ENCODE assay signal across 9 cellular contexts in genomic region chr4:165331823-165332222, GRCh38. TPM values are rescaled to one million over a fixed set of nuclear protein-coding genes. Genes with fewer than 3 reads are reported as not detected.
DNase-seq lines count a peak whose midpoint lies in the region; ATAC-seq and TF ChIP-seq lines count a peak whose summit lies in the region.
"Had no signal": no experiment of that assay in that cellular context is flagged by ENCODE, and none has a peak within 500 bp of the region (broad histone marks: within the 10 kb centered on the region; RNA-seq: fewer than 3 reads in every experiment).

No MANE protein-coding gene starts in this region.

- no peaks in the 10 kb centered on the region for H3K9me3 Mint-ChIP-seq in activated T-cell treated with anti-CD3 and anti-CD28 coated beads, Interleukin-2, amount 50 U/mL, for 72 hours
- H3K9me3 Mint-ChIP-seq in activated CD8-positive, alpha-beta T cell treated with anti-CD3 and anti-CD28 coated beads, Interleukin-2, amount 10 ng/mL, durations not matched to agents 7 days and 5 days (ENCODE audit: insufficient read depth), result no peaks in the 10 kb centered on the region

- POLR2A ChIA-PET in activated CD8-positive, alpha-beta T cell treated with anti-CD3 and anti-CD28 coated beads, Interleukin-2, amount 10 ng/mL, durations not matched to agents 7 days and 5 days (lab: Charles Lee), result interaction anchor here (0.9 kb wide), 1 partner anchor 124 kb away, joined by 3 read pairs; no protein-coding TSS in a partner anchor

- H3K36me3 ChIP-seq in hepatocyte (replicated peaks; ENCODE audit: insufficient read depth, low read depth) (no peaks in the 10 kb centered on the region), smooth muscle cell (ENCODE audit: low read depth) (peaks cover 4% of the 10 kb centered on the region), gastroesophageal sphincter (peaks cover 0 to 16% of the 10 kb centered on the region in 2 donors)
- H3K36me3 ChIP-seq: pancreas had no signal

- no peaks in the 10 kb centered on the region for H3K9me2 ChIP-seq in hepatocyte (replicated peaks; ENCODE audit: insufficient read depth)

- no peak for TF ChIP-seq EP300 in gastroesophageal sphincter (IDR thresholded peaks at IDR 0.05)

- TF ChIP-seq CTCF in hepatocyte (IDR thresholded peaks at IDR 0.05; ENCODE audit: poor library complexity) (no peak), smooth muscle cell (IDR thresholded peaks at IDR 0.05; ENCODE audit: borderline replicate concordance, insufficient read depth, poor library complexity, severe bottlenecking) (no peak), gastroesophageal sphincter (IDR thresholded peaks at IDR 0.05) (no peak)

- peaks cover 35% of the 10 kb centered on the region for H3K4me1 Mint-ChIP-seq in activated T-cell treated with anti-CD3 and anti-CD28 coated beads, Interleukin-2, amount 50 U/mL, for 72 hours (ENCODE audit: low read depth)
- peaks cover 44% of the 10 kb centered on the region for H3K4me1 Mint-ChIP-seq in activated CD8-positive, alpha-beta T cell treated with anti-CD3 and anti-CD28 coated beads, Interleukin-2, amount 10 ng/mL, durations not matched to agents 7 days and 5 days (ENCODE audit: low read depth)

- WGBS in hepatocyte (ENCODE audit: low lambda C conversion rate, missing lambda C conversion rate), result 73% methylated on average over 10 of the region's 10 CpGs
- 21% methylated on average over 10 of the region's 10 CpGs for WGBS in smooth muscle cell (ENCODE audit: low lambda C conversion rate)
- 68 to 78% methylated on average over 8 to 10 of the region's 10 CpGs for WGBS in gastroesophageal sphincter (ENCODE audit: low coverage in 1 of 2), 2 donors

- H3K9me3 ChIP-seq in hepatocyte (ENCODE audit: low read depth) (no peaks in the 10 kb centered on the region), smooth muscle cell (replicated peaks; ENCODE audit: low read depth) (no peaks in the 10 kb centered on the region), gastroesophageal sphincter (no peaks in the 10 kb centered on the region)
- H3K9me3 ChIP-seq: pancreas had no signal

- CTCF ChIA-PET in activated CD8-positive, alpha-beta T cell treated with anti-CD3 and anti-CD28 coated beads, Interleukin-2, amount 10 ng/mL, durations not matched to agents 7 days and 5 days (lab: Charles Lee), result interaction anchor here (1.3 to 2.4 kb wide), 3 partner anchors 11 to 200 kb away, joined by 3 to 13 read pairs (median 11); no protein-coding TSS in a partner anchor

- H3K27ac ChIP-seq in hepatocyte, result no peak overlapping the region
- H3K27ac ChIP-seq in smooth muscle cell (ENCODE audit: low read depth), result peak overlapping the region; percentile 63
- H3K27ac ChIP-seq in gastroesophageal sphincter, result no peak overlapping the region
- H3K27ac ChIP-seq: pancreas had no signal

- H3K4me1 ChIP-seq in hepatocyte (ENCODE audit: insufficient read depth) (peaks cover 14% of the 10 kb centered on the region), smooth muscle cell (ENCODE audit: low read depth) (peaks cover 58% of the 10 kb centered on the region), gastroesophageal sphincter (peaks cover 0 to 15% (median 5%) of the 10 kb centered on the region in 3 donors)

- DNase-seq in activated T-cell treated with anti-CD3 and anti-CD28 coated beads, Interleukin-2, amount 50 U/mL, for 72 hours, result no peak
- DNase-seq in activated T-cell treated with anti-CD3 and anti-CD28 coated beads, Interleukin-2, amount 50 U/mL, for 1 hour, result no peak
- DNase-seq in activated CD8-positive, alpha-beta T cell treated with anti-CD3 and anti-CD28 coated beads, Interleukin-2, amount 10 ng/mL, durations not matched to agents 7 days and 5 days, result no peak
- DNase-seq in hepatocyte (ENCODE audit: low spot score) (no peak), smooth muscle cell (lab: John Stamatoyannopoulos, UW; ENCODE audit: unreplicated experiment) (no peak)
- DNase-seq: pancreas had no signal

- H3K27me3 Mint-ChIP-seq in activated T-cell treated with anti-CD3 and anti-CD28 coated beads, Interleukin-2, amount 50 U/mL, for 72 hours (ENCODE audit: low read depth), result no peaks in the 10 kb centered on the region
- H3K27me3 Mint-ChIP-seq in activated CD8-positive, alpha-beta T cell treated with anti-CD3 and anti-CD28 coated beads, Interleukin-2, amount 10 ng/mL, durations not matched to agents 7 days and 5 days (ENCODE audit: low read depth), result no peaks in the 10 kb centered on the region

- TF ChIP-seq POLR2A in gastroesophageal sphincter (IDR thresholded peaks at IDR 0.05), result no peak

- peaks cover 3% of the 10 kb centered on the region for H3F3A ChIP-seq in smooth muscle cell (ENCODE audit: low read depth)

- H3K4me3 ChIP-seq in hepatocyte (peak overlapping the region; percentile 38), smooth muscle cell (peak overlapping the region; percentile 75), gastroesophageal sphincter (no peak overlapping the region)
- H3K4me3 ChIP-seq: pancreas had no signal

- peaks cover 86% of the 10 kb centered on the region for H4K20me1 ChIP-seq in hepatocyte (ENCODE audit: insufficient read depth, poor library complexity, severe bottlenecking)
- peaks cover 85% of the 10 kb centered on the region for H4K20me1 ChIP-seq in smooth muscle cell (ENCODE audit: low read depth)

- H2AFZ ChIP-seq in hepatocyte (no peak overlapping the region), smooth muscle cell (ENCODE audit: low read depth) (no peak overlapping the region)

- H3K79me2 ChIP-seq in hepatocyte, result peaks cover 92% of the 10 kb centered on the region
- H3K79me2 ChIP-seq in smooth muscle cell (ENCODE audit: low read depth), result peaks cover 93% of the 10 kb centered on the region

- H3K27me3 ChIP-seq in hepatocyte (no peaks in the 10 kb centered on the region), smooth muscle cell (ENCODE audit: low read depth) (no peaks in the 10 kb centered on the region), gastroesophageal sphincter (no peaks in the 10 kb centered on the region)
- H3K27me3 ChIP-seq: pancreas had no signal

- peak overlapping the region; percentile 22 for H3K9ac ChIP-seq in smooth muscle cell (ENCODE audit: low read depth)

- H3K4me2 ChIP-seq in hepatocyte, result peak overlapping the region; percentile 82
- peak overlapping the region; percentile 86 for H3K4me2 ChIP-seq in smooth muscle cell

- H3K4me3 Mint-ChIP-seq in activated T-cell treated with anti-CD3 and anti-CD28 coated beads, Interleukin-2, amount 50 U/mL, for 72 hours, result peak overlapping the region; percentile 42 to 73
- H3K4me3 Mint-ChIP-seq in activated CD8-positive, alpha-beta T cell treated with anti-CD3 and anti-CD28 coated beads, Interleukin-2, amount 10 ng/mL, durations not matched to agents 7 days and 5 days, result no peak overlapping the region

- H3K36me3 Mint-ChIP-seq in activated T-cell treated with anti-CD3 and anti-CD28 coated beads, Interleukin-2, amount 50 U/mL, for 72 hours (ENCODE audit: insufficient read depth in 2 of 2), result peaks cover 10 to 20% of the 10 kb centered on the region in 2 donors
- peaks cover 49% of the 10 kb centered on the region for H3K36me3 Mint-ChIP-seq in activated CD8-positive, alpha-beta T cell treated with anti-CD3 and anti-CD28 coated beads, Interleukin-2, amount 10 ng/mL, durations not matched to agents 7 days and 5 days (ENCODE audit: low read depth)

- H3K27ac Mint-ChIP-seq in activated T-cell treated with anti-CD3 and anti-CD28 coated beads, Interleukin-2, amount 50 U/mL, for 72 hours, result peak overlapping the region; percentile 74
- peak overlapping the region; percentile 12 for H3K27ac Mint-ChIP-seq in activated CD8-positive, alpha-beta T cell treated with anti-CD3 and anti-CD28 coated beads, Interleukin-2, amount 10 ng/mL, durations not matched to agents 7 days and 5 days

- no peak for ATAC-seq in activated T-cell treated with anti-CD3 and anti-CD28 coated beads, Interleukin-2, amount 50 U/mL, for 72 hours (replicated peaks in 1 of 2)
- ATAC-seq in activated CD8-positive, alpha-beta T cell treated with anti-CD3 and anti-CD28 coated beads, Interleukin-2, amount 10 ng/mL, durations not matched to agents 7 days and 5 days, result no peak
- no peak for ATAC-seq in GM19467 (IDR thresholded peaks at IDR 0.05; ENCODE audit: unreplicated experiment)
- ATAC-seq in HG02840 (IDR thresholded peaks at IDR 0.05; ENCODE audit: low FRiP score, unreplicated experiment), result no peak
- ATAC-seq in gastroesophageal sphincter, result no peak
- ATAC-seq: pancreas had no signal

RNA-seq across cellular contexts. Expression of gene MSMO1, which starts 4.4 kb away (rescaled TPM):
- 10 to 100 TPM; 21.0 to 23.7 TPM for total RNA-seq in activated T-cell treated with anti-CD3 and anti-CD28 coated beads, Interleukin-2, amount 50 U/mL, for 72 hours
- total RNA-seq in activated CD8-positive, alpha-beta T cell treated with anti-CD3 and anti-CD28 coated beads, Interleukin-2, amount 10 ng/mL, durations not matched to agents 7 days and 5 days, result 10 to 100 TPM; 47.4 to 51.6 TPM
- total RNA-seq in hepatocyte, result 747 and 796 TPM in 2 replicates
- polyA plus RNA-seq in hepatocyte, result 249 and 391 TPM in 2 replicates
- 218 and 299 TPM in 2 replicates for total RNA-seq in smooth muscle cell
- polyA plus RNA-seq in smooth muscle cell, result 133 and 214 TPM in 2 replicates
- 10 to 100 TPM; 10.4 to 34.7 (median 13.9) TPM for total RNA-seq in gastroesophageal sphincter

RNA-seq across cellular contexts. Expression of gene CPE, which starts 47.0 kb away (rescaled TPM):
- total RNA-seq in activated T-cell treated with anti-CD3 and anti-CD28 coated beads, Interleukin-2, amount 50 U/mL, for 72 hours, result not detected
- total RNA-seq in activated CD8-positive, alpha-beta T cell treated with anti-CD3 and anti-CD28 coated beads, Interleukin-2, amount 10 ng/mL, durations not matched to agents 7 days and 5 days, result not detected
- total RNA-seq in hepatocyte (85.2 and 106 TPM in 2 replicates), smooth muscle cell (47.6 and 50.9 TPM in 2 replicates), gastroesophageal sphincter (100 to 1,000 TPM; 126 to 272 (median 201) TPM)
- polyA plus RNA-seq in hepatocyte (60.9 and 66.4 TPM in 2 replicates), smooth muscle cell (24.8 and 45.9 TPM in 2 replicates)

Comparison
In these comparisons a context has a peak if more than half of its experiments do, and no peak if none do; other contexts are left out.
1. H3K4me3 ChIP-seq: peak in hepatocyte (single experiment) and smooth muscle cell (single experiment); none in gastroesophageal sphincter (0 of 2).
2. RNA of gene CPE, which starts 47.0 kb away (total RNA-seq): 126 to 272 TPM in gastroesophageal sphincter, 85.2 to 106 TPM in hepatocyte and 47.6 to 50.9 TPM in smooth muscle cell; not detected in activated T-cell treated with anti-CD3 and anti-CD28 coated beads, Interleukin-2, amount 50 U/mL, for 72 hours and not detected in activated CD8-positive, alpha-beta T cell treated with anti-CD3 and anti-CD28 coated beads, Interleukin-2, amount 10 ng/mL, durations not matched to agents 7 days and 5 days; every median in the first group is over 10 times any median in the second.